Comparison of ENCODE assay signal across 1 cellular context in genomic region chr15:75928680-75929608, GRCh38.
TF ChIP-seq lines count a peak whose summit lies in the region.

No MANE protein-coding gene starts in this region.

TF ChIP-seq in WTC11, 78 proteins besides CTCF, POLR2A, EP300 and RAD21 (continued from another document):
- TF ChIP-seq IRF1 (CRISPR knock-in tag; IDR thresholded peaks at IDR 0.05): no peak
- TF ChIP-seq ATF2 (CRISPR knock-in tag; IDR thresholded peaks at IDR 0.05; ENCODE audit: borderline replicate concordance, low read depth): no peak
- TF ChIP-seq JAZF1 (CRISPR knock-in tag; IDR thresholded peaks at IDR 0.05): no peak
- TF ChIP-seq ZNF423 (CRISPR knock-in tag; IDR thresholded peaks at IDR 0.05): no peak
- TF ChIP-seq ZNF416 (CRISPR knock-in tag; IDR thresholded peaks at IDR 0.05): no peak
- no peak for TF ChIP-seq GABPB1 (CRISPR knock-in tag; IDR thresholded peaks at IDR 0.05)
- no peak for TF ChIP-seq RELA (CRISPR knock-in tag; IDR thresholded peaks at IDR 0.05; ENCODE audit: borderline replicate concordance)
- TF ChIP-seq ESRRA (CRISPR knock-in tag; IDR thresholded peaks at IDR 0.05; ENCODE audit: borderline replicate concordance): no peak
- no peak for TF ChIP-seq ZNF121 (CRISPR knock-in tag; IDR thresholded peaks at IDR 0.05)
TF ChIP-seq in WTC11: peak in this region for 0.
